ENCODE assay signal across 1 cellular context in the genomic region with DNA sequence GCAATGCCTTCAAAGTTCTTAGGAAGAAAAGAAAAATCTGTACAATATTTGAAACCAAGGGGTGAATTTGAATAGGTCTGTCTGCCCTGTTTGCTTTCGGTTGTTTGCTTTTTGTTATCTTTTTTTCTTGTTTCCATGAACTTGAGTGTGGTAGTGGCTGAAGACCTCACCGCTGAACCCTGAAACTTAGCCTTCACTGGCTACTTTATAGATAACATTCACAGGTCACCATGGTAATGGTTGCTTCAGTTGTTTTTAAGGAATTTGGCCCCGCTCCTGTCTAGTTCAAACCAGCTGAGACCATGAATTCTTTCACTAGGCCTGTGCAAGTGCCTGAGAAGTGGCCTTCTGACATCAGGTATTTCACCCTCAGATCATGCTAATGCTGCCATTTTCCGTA.
TF ChIP-seq lines count a peak whose summit lies in the region.

No MANE protein-coding gene starts in this region.

TF ChIP-seq in HepG2, 621 proteins besides CTCF, POLR2A, EP300 and RAD21 (continued from another document and continues in another):
- TF ChIP-seq, protein P1, sequence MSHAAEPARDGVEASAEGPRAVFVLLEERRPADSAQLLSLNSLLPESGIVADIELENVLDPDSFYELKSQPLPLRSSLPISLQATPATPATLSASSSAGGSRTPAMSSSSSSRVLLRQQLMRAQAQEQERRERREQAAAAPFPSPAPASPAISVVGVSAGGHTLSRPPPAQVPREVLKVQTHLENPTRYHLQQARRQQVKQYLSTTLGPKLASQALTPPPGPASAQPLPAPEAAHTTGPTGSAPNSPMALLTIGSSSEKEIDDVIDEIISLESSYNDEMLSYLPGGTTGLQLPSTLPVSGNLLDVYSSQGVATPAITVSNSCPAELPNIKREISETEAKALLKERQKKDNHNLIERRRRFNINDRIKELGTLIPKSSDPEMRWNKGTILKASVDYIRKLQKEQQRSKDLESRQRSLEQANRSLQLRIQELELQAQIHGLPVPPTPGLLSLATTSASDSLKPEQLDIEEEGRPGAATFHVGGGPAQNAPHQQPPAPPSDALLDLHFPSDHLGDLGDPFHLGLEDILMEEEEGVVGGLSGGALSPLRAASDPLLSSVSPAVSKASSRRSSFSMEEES (CRISPR knock-in tag; IDR thresholded peaks at IDR 0.05) = 0 out of 2 replicates have a peak, but pooled peaks have one; percentile 18
- no peak for TF ChIP-seq AFF4 (CRISPR knock-in tag; IDR thresholded peaks at IDR 0.05)
- TF ChIP-seq TOPORS (CRISPR knock-in tag; IDR thresholded peaks at IDR 0.05) = no peak
- peak; percentile 77 for TF ChIP-seq PHF21A (CRISPR knock-in tag; IDR thresholded peaks at IDR 0.05)
- peak; percentile 56 for TF ChIP-seq SAP130 (CRISPR knock-in tag; IDR thresholded peaks at IDR 0.05; ENCODE audit: low read depth)
- TF ChIP-seq ZNF691 (CRISPR knock-in tag; IDR thresholded peaks at IDR 0.05; ENCODE audit: borderline replicate concordance, low read depth) = no peak
- TF ChIP-seq NCOA1 (CRISPR knock-in tag; IDR thresholded peaks at IDR 0.05) = no peak
- TF ChIP-seq, protein P2, sequence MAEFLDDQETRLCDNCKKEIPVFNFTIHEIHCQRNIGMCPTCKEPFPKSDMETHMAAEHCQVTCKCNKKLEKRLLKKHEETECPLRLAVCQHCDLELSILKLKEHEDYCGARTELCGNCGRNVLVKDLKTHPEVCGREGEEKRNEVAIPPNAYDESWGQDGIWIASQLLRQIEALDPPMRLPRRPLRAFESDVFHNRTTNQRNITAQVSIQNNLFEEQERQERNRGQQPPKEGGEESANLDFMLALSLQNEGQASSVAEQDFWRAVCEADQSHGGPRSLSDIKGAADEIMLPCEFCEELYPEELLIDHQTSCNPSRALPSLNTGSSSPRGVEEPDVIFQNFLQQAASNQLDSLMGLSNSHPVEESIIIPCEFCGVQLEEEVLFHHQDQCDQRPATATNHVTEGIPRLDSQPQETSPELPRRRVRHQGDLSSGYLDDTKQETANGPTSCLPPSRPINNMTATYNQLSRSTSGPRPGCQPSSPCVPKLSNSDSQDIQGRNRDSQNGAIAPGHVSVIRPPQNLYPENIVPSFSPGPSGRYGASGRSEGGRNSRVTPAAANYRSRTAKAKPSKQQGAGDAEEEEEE (CRISPR knock-in tag; IDR thresholded peaks at IDR 0.05; ENCODE audit: borderline replicate concordance) = no peak
- TF ChIP-seq, protein P3, sequence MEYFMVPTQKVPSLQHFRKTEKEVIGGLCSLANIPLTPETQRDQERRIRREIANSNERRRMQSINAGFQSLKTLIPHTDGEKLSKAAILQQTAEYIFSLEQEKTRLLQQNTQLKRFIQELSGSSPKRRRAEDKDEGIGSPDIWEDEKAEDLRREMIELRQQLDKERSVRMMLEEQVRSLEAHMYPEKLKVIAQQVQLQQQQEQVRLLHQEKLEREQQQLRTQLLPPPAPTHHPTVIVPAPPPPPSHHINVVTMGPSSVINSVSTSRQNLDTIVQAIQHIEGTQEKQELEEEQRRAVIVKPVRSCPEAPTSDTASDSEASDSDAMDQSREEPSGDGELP (IDR thresholded peaks at IDR 0.05; ENCODE audit: borderline replicate concordance, low read depth) = peak; percentile 88
- no peak for TF ChIP-seq DR1 (CRISPR knock-in tag; IDR thresholded peaks at IDR 0.05)
- TF ChIP-seq FOXA1 (IDR thresholded peaks at IDR 0.05) = no peak
- peak; percentile 83 for TF ChIP-seq FOXA1 (CRISPR knock-in tag; IDR thresholded peaks at IDR 0.05)
- no peak for TF ChIP-seq SATB2 (CRISPR knock-in tag; IDR thresholded peaks at IDR 0.05)
- no peak for TF ChIP-seq GABPA (IDR thresholded peaks at IDR 0.05; ENCODE audit: low read depth, low read length)
- TF ChIP-seq GABPA (CRISPR knock-in tag; IDR thresholded peaks at IDR 0.05; ENCODE audit: low read depth) = no peak
- no peak for TF ChIP-seq ZNF709 (CRISPR knock-in tag; IDR thresholded peaks at IDR 0.05)
- TF ChIP-seq CCDC6 (CRISPR knock-in tag; IDR thresholded peaks at IDR 0.05) = no peak
- TF ChIP-seq, protein P4, sequence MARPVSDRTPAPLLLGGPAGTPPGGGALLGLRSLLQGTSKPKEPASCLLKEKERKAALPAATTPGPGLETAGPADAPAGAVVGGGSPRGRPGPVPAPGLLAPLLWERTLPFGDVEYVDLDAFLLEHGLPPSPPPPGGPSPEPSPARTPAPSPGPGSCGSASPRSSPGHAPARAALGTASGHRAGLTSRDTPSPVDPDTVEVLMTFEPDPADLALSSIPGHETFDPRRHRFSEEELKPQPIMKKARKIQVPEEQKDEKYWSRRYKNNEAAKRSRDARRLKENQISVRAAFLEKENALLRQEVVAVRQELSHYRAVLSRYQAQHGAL (CRISPR knock-in tag; IDR thresholded peaks at IDR 0.05; ENCODE audit: not compliant biosample characterization) = no peak
- TF ChIP-seq GPN1 (CRISPR knock-in tag; IDR thresholded peaks at IDR 0.05; ENCODE audit: borderline replicate concordance) = no peak
- no peak; the same call in 1 of the 2 replicates for TF ChIP-seq KDM6A (CRISPR knock-in tag; IDR thresholded peaks at IDR 0.05; ENCODE audit: low read depth)
- TF ChIP-seq XRCC5 (optimal IDR thresholded peaks at IDR 0.05; ENCODE audit: low read length) = no peak
- no peak for TF ChIP-seq ZNF468 (CRISPR knock-in tag; IDR thresholded peaks at IDR 0.05)
- no peak for TF ChIP-seq HINFP (CRISPR knock-in tag; IDR thresholded peaks at IDR 0.05; ENCODE audit: low read depth)
- no peak for TF ChIP-seq MAZ (IDR thresholded peaks at IDR 0.05; ENCODE audit: borderline replicate concordance, low read depth, low read length)
- no peak for TF ChIP-seq MAZ (CRISPR knock-in tag; IDR thresholded peaks at IDR 0.05; ENCODE audit: low read depth)
- TF ChIP-seq CREB1 (IDR thresholded peaks at IDR 0.05) = no peak
- TF ChIP-seq CREB1 (CRISPR knock-in tag; IDR thresholded peaks at IDR 0.05) = peak; percentile 54; the same call in 1 of the 2 replicates
- TF ChIP-seq ZBTB39 (CRISPR knock-in tag; IDR thresholded peaks at IDR 0.05) = no peak
- TF ChIP-seq SP1 (IDR thresholded peaks at IDR 0.05) = no peak
- TF ChIP-seq SP1 (CRISPR knock-in tag; IDR thresholded peaks at IDR 0.05) = no peak
- 0 out of 4 replicates have a peak, but pooled peaks of 1 of the 2 experiments have one; percentile 22 for TF ChIP-seq KLF16 (CRISPR knock-in tag; IDR thresholded peaks at IDR 0.05)
- TF ChIP-seq CCAR2 (optimal IDR thresholded peaks at IDR 0.05; ENCODE audit: low read depth, low read length) = no peak
- TF ChIP-seq ZNF431 (CRISPR knock-in tag; IDR thresholded peaks at IDR 0.05; ENCODE audit: borderline replicate concordance, low read depth) = no peak
- no peak for TF ChIP-seq ZFP36 (IDR thresholded peaks at IDR 0.05; ENCODE audit: borderline replicate concordance, low read depth, low read length, partially characterized antibody)
- TF ChIP-seq IRF2 (CRISPR knock-in tag; IDR thresholded peaks at IDR 0.05) = 0 out of 2 replicates have a peak, but pooled peaks have one; percentile 35
- TF ChIP-seq FOXA3 (CRISPR knock-in tag; IDR thresholded peaks at IDR 0.05) = peak; percentile 76
- TF ChIP-seq FLYWCH1 (CRISPR knock-in tag; IDR thresholded peaks at IDR 0.05) = no peak
- TF ChIP-seq ZNF101 (CRISPR knock-in tag; IDR thresholded peaks at IDR 0.05; ENCODE audit: borderline replicate concordance, low read depth) = no peak
- no peak for TF ChIP-seq ZNF652 (CRISPR knock-in tag; IDR thresholded peaks at IDR 0.05; ENCODE audit: borderline replicate concordance, low read depth)
- TF ChIP-seq NPAS2 (CRISPR knock-in tag; IDR thresholded peaks at IDR 0.05; ENCODE audit: borderline replicate concordance) = no peak
- TF ChIP-seq ARNT2 (CRISPR knock-in tag; IDR thresholded peaks at IDR 0.05; ENCODE audit: low read depth) = no peak
- TF ChIP-seq RBAK (CRISPR knock-in tag; IDR thresholded peaks at IDR 0.05) = no peak
- TF ChIP-seq MEF2D (CRISPR knock-in tag; IDR thresholded peaks at IDR 0.05) = peak; percentile 71; the same call in 1 of the 2 replicates
- TF ChIP-seq FOXM1 (CRISPR knock-in tag; IDR thresholded peaks at IDR 0.05) = no peak
- TF ChIP-seq MTF2 (CRISPR knock-in tag; IDR thresholded peaks at IDR 0.05; ENCODE audit: borderline replicate concordance) = no peak
- peak; percentile 63; the same call in 1 of the 2 replicates for TF ChIP-seq RFX1 (IDR thresholded peaks at IDR 0.05)
- TF ChIP-seq ZNF329 (CRISPR knock-in tag; IDR thresholded peaks at IDR 0.05; ENCODE audit: low read depth) = no peak
- TF ChIP-seq RFX5 (IDR thresholded peaks at IDR 0.05; ENCODE audit: low read depth, low read length) = no peak
- peak; percentile 73; the same call in 1 of the 2 replicates for TF ChIP-seq TBX2 (CRISPR knock-in tag; IDR thresholded peaks at IDR 0.05; ENCODE audit: borderline replicate concordance)
- TF ChIP-seq MNT (IDR thresholded peaks at IDR 0.05) = no peak
- TF ChIP-seq, protein P5, sequence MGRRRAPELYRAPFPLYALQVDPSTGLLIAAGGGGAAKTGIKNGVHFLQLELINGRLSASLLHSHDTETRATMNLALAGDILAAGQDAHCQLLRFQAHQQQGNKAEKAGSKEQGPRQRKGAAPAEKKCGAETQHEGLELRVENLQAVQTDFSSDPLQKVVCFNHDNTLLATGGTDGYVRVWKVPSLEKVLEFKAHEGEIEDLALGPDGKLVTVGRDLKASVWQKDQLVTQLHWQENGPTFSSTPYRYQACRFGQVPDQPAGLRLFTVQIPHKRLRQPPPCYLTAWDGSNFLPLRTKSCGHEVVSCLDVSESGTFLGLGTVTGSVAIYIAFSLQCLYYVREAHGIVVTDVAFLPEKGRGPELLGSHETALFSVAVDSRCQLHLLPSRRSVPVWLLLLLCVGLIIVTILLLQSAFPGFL (CRISPR knock-in tag; IDR thresholded peaks at IDR 0.05) = no peak
